8 cellular contexts compared by ENCODE assay signal in genomic region chr2:75560768-75561565, GRCh38. TPM values are rescaled to one million over a fixed set of nuclear protein-coding genes. Genes with fewer than 3 reads are reported as not detected.
A peak's percentile ranks its signal among the peaks of the same experiment; 100 is the strongest.
DNase-seq lines count a peak whose midpoint lies in the region; ATAC-seq and TF ChIP-seq lines count a peak whose summit lies in the region.

TSS of gene EVA1A (minus strand) at chr2:75560939. CDS start at chr2:75518140, 42,799 bp downstream.

- peak within 1 kb of the TSS; percentile 43 to 77 (median 70) for H3K4me3 ChIP-seq in breast epithelium

- peak; percentile 73 for DNase-seq in AG08396 (ENCODE audit: low spot score)
- DNase-seq in NCI-H446 (lab: John Stamatoyannopoulos, UW) = peak; percentile 9 to 53
- peak in 1 of 2 donors; percentile 36 for DNase-seq in breast epithelium (ENCODE audit: low spot score in 2 of 2)
- no peak for DNase-seq in immature natural killer cell
- peak; percentile 41 for DNase-seq in stimulated activated CD8-positive, alpha-beta memory T cell treated with anti-CD3 and anti-CD28 coated beads, Interleukin-4, amount 100 ng/mL, for 48 hours
- DNase-seq in SKM-1 (lab: John Stamatoyannopoulos, UW; ENCODE audit: unreplicated experiment) = no peak

- peak within 1 kb of the TSS in 3 of 5 donors; percentile 34 to 56 (median 45) for H3K4me3 Mint-ChIP-seq in immature natural killer cell

- no peak within 1 kb of the TSS for H3K27ac Mint-ChIP-seq in immature natural killer cell

- H3K27me3 Mint-ChIP-seq in immature natural killer cell (ENCODE audit: low read depth in 3 of 3) = peaks cover 3 to 6% (median 6%) of the 10 kb centered on the region in 3 donors

- H3K4me1 Mint-ChIP-seq in immature natural killer cell = peaks cover 8 to 22% of the 10 kb centered on the region in 2 donors

- peaks cover 0 to 4% (median 0%) of the 10 kb centered on the region in 6 donors for H3K9me3 Mint-ChIP-seq in immature natural killer cell

- intact Hi-C loops in breast epithelium (cut with DNase I; ENCODE audit: low total_unique reads) = no loop called here

- H3K27ac ChIP-seq in breast epithelium = peak within 1 kb of the TSS; percentile 82 to 85

- peak; percentile 42 for ATAC-seq in GM18868 (IDR thresholded peaks at IDR 0.05; ENCODE audit: unreplicated experiment)
- no peak for ATAC-seq in HG03280 (IDR thresholded peaks at IDR 0.05; ENCODE audit: unreplicated experiment)

- no peaks in the 10 kb centered on the region for H3K27me3 ChIP-seq in breast epithelium

- no peaks in the 10 kb centered on the region for H3K36me3 ChIP-seq in breast epithelium

- peaks cover 0 to 7% of the 10 kb centered on the region in 2 donors for H3K4me1 ChIP-seq in breast epithelium

- no peak for TF ChIP-seq CTCF in breast epithelium (IDR thresholded peaks at IDR 0.05)

- no peak for TF ChIP-seq POLR2A in breast epithelium (IDR thresholded peaks at IDR 0.05)

- peaks cover 0 to 3% (median 0%) of the 10 kb centered on the region in 3 donors for H3K36me3 Mint-ChIP-seq in immature natural killer cell

- H3K9me3 ChIP-seq in breast epithelium = no peaks in the 10 kb centered on the region

RNA-seq across cellular contexts. Expression of gene EVA1A, which starts in this region (rescaled TPM):
- total RNA-seq in breast epithelium = 10 to 100 TPM in 1 of 3 donors, 1 to 10 TPM in 1, not detected in 1; 5.2 to 10.4 TPM
- not detected for polyA plus RNA-seq in immature natural killer cell

Comparison
In these comparisons a context has a peak if more than half of its experiments do, and no peak if none do; other contexts are left out.
1. DNase-seq: peak in AG08396 (single experiment), NCI-H446 (2 of 2) and stimulated activated CD8-positive, alpha-beta memory T cell treated with anti-CD3 and anti-CD28 coated beads, Interleukin-4, amount 100 ng/mL, for 48 hours (single experiment); none in immature natural killer cell (0 of 3) and SKM-1 (single experiment).